Comparison of ENCODE assay signal across 1 cellular context in genomic region chr1:228918335-228918734, GRCh38.
TF ChIP-seq lines count a peak whose summit lies in the region.

No MANE protein-coding gene starts in this region.

TF ChIP-seq in HepG2, 621 proteins besides CTCF, POLR2A, EP300 and RAD21 (continues in another document):
- TF ChIP-seq ZNF788 (CRISPR knock-in tag; IDR thresholded peaks at IDR 0.05; ENCODE audit: borderline replicate concordance) (no peak; the same call in 1 of the 2 replicates), TAF1 (CRISPR knock-in tag; IDR thresholded peaks at IDR 0.05) (no peak), PCBP1 (IDR thresholded peaks at IDR 0.05; ENCODE audit: borderline replicate concordance, low read depth, low read length) (no peak), YY1 (IDR thresholded peaks at IDR 0.05; ENCODE audit: insufficient read depth, insufficient replicate concordance, low read depth, low read length) (peak; percentile 22), ARNTL (CRISPR knock-in tag; IDR thresholded peaks at IDR 0.05) (no peak), SMAD3 (CRISPR knock-in tag; IDR thresholded peaks at IDR 0.05) (no peak), ZNF703 (CRISPR knock-in tag; IDR thresholded peaks at IDR 0.05; ENCODE audit: borderline replicate concordance) (no peak), ZNF12 (CRISPR knock-in tag; IDR thresholded peaks at IDR 0.05) (0 out of 2 replicates have a peak, but pooled peaks have one; percentile 14), THRA (CRISPR knock-in tag; IDR thresholded peaks at IDR 0.05; ENCODE audit: borderline replicate concordance) (no peak), GATA4 (IDR thresholded peaks at IDR 0.05; ENCODE audit: borderline replicate concordance, low read depth) (no peak), NR2F2 (IDR thresholded peaks at IDR 0.05; ENCODE audit: borderline replicate concordance, low read depth) (peak; percentile 83), SP2 (CRISPR knock-in tag; IDR thresholded peaks at IDR 0.05) (no peak), BORCS8-MEF2B (CRISPR knock-in tag; IDR thresholded peaks at IDR 0.05) (no peak), RFX3 (CRISPR knock-in tag; IDR thresholded peaks at IDR 0.05) (no peak), GTF3A (CRISPR knock-in tag; conservative IDR thresholded peaks at IDR 0.05) (no peak), NFYB (CRISPR knock-in tag; IDR thresholded peaks at IDR 0.05) (no peak), MXD3 (CRISPR knock-in tag; IDR thresholded peaks at IDR 0.05) (no peak), SSRP1 (CRISPR knock-in tag; IDR thresholded peaks at IDR 0.05) (no peak), ZFP90 (CRISPR knock-in tag; IDR thresholded peaks at IDR 0.05; ENCODE audit: borderline replicate concordance) (no peak), MZF1 (CRISPR knock-in tag; IDR thresholded peaks at IDR 0.05; ENCODE audit: borderline replicate concordance) (no peak), ZNF547 (CRISPR knock-in tag; IDR thresholded peaks at IDR 0.05) (no peak), ZNF253 (CRISPR knock-in tag; IDR thresholded peaks at IDR 0.05; ENCODE audit: borderline replicate concordance) (no peak), ZNF33B (CRISPR knock-in tag; IDR thresholded peaks at IDR 0.05) (no peak), MED1 (CRISPR knock-in tag; IDR thresholded peaks at IDR 0.05) (peak; percentile 36), XBP1 (CRISPR knock-in tag; IDR thresholded peaks at IDR 0.05) (no peak), HMGA1 (CRISPR knock-in tag; conservative IDR thresholded peaks at IDR 0.05) (no peak), ELK4 (CRISPR knock-in tag; IDR thresholded peaks at IDR 0.05; ENCODE audit: borderline replicate concordance) (no peak), ZNF780A (CRISPR knock-in tag; IDR thresholded peaks at IDR 0.05) (no peak), THAP8 (CRISPR knock-in tag; IDR thresholded peaks at IDR 0.05; ENCODE audit: borderline replicate concordance) (no peak), ELF3 (CRISPR knock-in tag; IDR thresholded peaks at IDR 0.05) (0 out of 2 replicates have a peak, but pooled peaks have one; percentile 27), ZNF598 (CRISPR knock-in tag; IDR thresholded peaks at IDR 0.05; ENCODE audit: borderline replicate concordance) (no peak), PATZ1 (CRISPR knock-in tag; IDR thresholded peaks at IDR 0.05) (peak; percentile 40; the same call in 1 of the 2 replicates), MIER2 (CRISPR knock-in tag; IDR thresholded peaks at IDR 0.05) (no peak), ZNF777 (CRISPR knock-in tag; IDR thresholded peaks at IDR 0.05) (no peak), TFE3 (CRISPR knock-in tag; IDR thresholded peaks at IDR 0.05) (no peak), RBFOX2 (IDR thresholded peaks at IDR 0.05; ENCODE audit: low read depth, low read length) (no peak), TRIM24 (CRISPR knock-in tag; IDR thresholded peaks at IDR 0.05) (no peak), KDM2A (CRISPR knock-in tag; IDR thresholded peaks at IDR 0.05; ENCODE audit: borderline replicate concordance, low read depth) (no peak), ZNF510 (CRISPR knock-in tag; IDR thresholded peaks at IDR 0.05; ENCODE audit: low read depth) (no peak)
- TF ChIP-seq, protein P1, sequence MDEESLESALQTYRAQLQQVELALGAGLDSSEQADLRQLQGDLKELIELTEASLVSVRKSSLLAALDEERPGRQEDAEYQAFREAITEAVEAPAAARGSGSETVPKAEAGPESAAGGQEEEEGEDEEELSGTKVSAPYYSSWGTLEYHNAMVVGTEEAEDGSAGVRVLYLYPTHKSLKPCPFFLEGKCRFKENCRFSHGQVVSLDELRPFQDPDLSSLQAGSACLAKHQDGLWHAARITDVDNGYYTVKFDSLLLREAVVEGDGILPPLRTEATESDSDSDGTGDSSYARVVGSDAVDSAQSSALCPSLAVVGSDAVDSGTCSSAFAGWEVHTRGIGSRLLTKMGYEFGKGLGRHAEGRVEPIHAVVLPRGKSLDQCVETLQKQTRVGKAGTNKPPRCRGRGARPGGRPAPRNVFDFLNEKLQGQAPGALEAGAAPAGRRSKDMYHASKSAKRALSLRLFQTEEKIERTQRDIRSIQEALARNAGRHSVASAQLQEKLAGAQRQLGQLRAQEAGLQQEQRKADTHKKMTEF (CRISPR knock-in tag; IDR thresholded peaks at IDR 0.05), result 0 out of 2 replicates have a peak, but pooled peaks have one; percentile 22
- TF ChIP-seq, protein P2, sequence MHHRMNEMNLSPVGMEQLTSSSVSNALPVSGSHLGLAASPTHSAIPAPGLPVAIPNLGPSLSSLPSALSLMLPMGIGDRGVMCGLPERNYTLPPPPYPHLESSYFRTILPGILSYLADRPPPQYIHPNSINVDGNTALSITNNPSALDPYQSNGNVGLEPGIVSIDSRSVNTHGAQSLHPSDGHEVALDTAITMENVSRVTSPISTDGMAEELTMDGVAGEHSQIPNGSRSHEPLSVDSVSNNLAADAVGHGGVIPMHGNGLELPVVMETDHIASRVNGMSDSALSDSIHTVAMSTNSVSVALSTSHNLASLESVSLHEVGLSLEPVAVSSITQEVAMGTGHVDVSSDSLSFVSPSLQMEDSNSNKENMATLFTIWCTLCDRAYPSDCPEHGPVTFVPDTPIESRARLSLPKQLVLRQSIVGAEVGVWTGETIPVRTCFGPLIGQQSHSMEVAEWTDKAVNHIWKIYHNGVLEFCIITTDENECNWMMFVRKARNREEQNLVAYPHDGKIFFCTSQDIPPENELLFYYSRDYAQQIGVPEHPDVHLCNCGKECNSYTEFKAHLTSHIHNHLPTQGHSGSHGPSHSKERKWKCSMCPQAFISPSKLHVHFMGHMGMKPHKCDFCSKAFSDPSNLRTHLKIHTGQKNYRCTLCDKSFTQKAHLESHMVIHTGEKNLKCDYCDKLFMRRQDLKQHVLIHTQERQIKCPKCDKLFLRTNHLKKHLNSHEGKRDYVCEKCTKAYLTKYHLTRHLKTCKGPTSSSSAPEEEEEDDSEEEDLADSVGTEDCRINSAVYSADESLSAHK (CRISPR knock-in tag; IDR thresholded peaks at IDR 0.05; ENCODE audit: borderline replicate concordance), result no peak
- TF ChIP-seq, protein P3, sequence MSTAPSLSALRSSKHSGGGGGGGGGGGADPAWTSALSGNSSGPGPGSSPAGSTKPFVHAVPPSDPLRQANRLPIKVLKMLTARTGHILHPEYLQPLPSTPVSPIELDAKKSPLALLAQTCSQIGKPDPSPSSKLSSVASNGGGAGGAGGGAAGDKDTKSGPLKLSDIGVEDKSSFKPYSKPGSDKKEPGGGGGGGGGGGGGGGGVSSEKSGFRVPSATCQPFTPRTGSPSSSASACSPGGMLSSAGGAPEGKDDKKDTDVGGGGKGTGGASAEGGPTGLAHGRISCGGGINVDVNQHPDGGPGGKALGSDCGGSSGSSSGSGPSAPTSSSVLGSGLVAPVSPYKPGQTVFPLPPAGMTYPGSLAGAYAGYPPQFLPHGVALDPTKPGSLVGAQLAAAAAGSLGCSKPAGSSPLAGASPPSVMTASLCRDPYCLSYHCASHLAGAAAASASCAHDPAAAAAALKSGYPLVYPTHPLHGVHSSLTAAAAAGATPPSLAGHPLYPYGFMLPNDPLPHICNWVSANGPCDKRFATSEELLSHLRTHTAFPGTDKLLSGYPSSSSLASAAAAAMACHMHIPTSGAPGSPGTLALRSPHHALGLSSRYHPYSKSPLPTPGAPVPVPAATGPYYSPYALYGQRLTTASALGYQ (CRISPR knock-in tag; IDR thresholded peaks at IDR 0.05), result no peak
- TF ChIP-seq, protein P4, sequence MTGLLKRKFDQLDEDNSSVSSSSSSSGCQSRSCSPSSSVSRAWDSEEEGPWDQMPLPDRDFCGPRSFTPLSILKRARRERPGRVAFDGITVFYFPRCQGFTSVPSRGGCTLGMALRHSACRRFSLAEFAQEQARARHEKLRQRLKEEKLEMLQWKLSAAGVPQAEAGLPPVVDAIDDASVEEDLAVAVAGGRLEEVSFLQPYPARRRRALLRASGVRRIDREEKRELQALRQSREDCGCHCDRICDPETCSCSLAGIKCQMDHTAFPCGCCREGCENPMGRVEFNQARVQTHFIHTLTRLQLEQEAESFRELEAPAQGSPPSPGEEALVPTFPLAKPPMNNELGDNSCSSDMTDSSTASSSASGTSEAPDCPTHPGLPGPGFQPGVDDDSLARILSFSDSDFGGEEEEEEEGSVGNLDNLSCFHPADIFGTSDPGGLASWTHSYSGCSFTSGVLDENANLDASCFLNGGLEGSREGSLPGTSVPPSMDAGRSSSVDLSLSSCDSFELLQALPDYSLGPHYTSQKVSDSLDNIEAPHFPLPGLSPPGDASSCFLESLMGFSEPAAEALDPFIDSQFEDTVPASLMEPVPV (CRISPR knock-in tag; IDR thresholded peaks at IDR 0.05), result no peak
